22 cellular contexts compared by ENCODE assay signal in genomic region chr1:64844175-64844574, GRCh38.
"Had no signal": no experiment of that assay in that cellular context is flagged by ENCODE, and none has a peak within 500 bp of the region (broad histone marks: within the 10 kb centered on the region; RNA-seq: fewer than 3 reads in every experiment).

No MANE protein-coding gene starts in this region.

- H3K27me3 Mint-ChIP-seq: activated naive CD8-positive, alpha-beta T cell treated with anti-CD3 and anti-CD28 coated beads for 36 hours; stimulated activated naive CD8-positive, alpha-beta T cell treated with anti-CD3 and anti-CD28 coated beads, Interleukin-15, Interleukin-2, amounts not matched to agents 100 ng/mL and 50 ng/mL, for 24 hours; T-cell had no signal

- ATAC-seq: gastrocnemius medialis, left ventricle myocardium superior, T-cell, upper lobe of right lung had no signal

- H3K27ac Mint-ChIP-seq: stimulated activated naive CD8-positive, alpha-beta T cell treated with anti-CD3 and anti-CD28 coated beads, Interleukin-15, Interleukin-2, amounts not matched to agents 100 ng/mL and 50 ng/mL, for 24 hours had no signal

- H3K9me3 Mint-ChIP-seq: activated naive CD8-positive, alpha-beta T cell treated with anti-CD3 and anti-CD28 coated beads for 36 hours; stimulated activated naive CD8-positive, alpha-beta T cell treated with anti-CD3 and anti-CD28 coated beads, Interleukin-15, Interleukin-2, amounts not matched to agents 100 ng/mL and 50 ng/mL, for 24 hours; T-cell had no signal

- H3K4me3 Mint-ChIP-seq: activated naive CD8-positive, alpha-beta T cell treated with anti-CD3 and anti-CD28 coated beads for 36 hours; stimulated activated naive CD8-positive, alpha-beta T cell treated with anti-CD3 and anti-CD28 coated beads, Interleukin-15, Interleukin-2, amounts not matched to agents 100 ng/mL and 50 ng/mL, for 24 hours; T-cell had no signal

- DNase-seq: activated CD8-positive, alpha-beta memory T cell treated with anti-CD3 and anti-CD28 coated beads, Interleukin-2, amount 50 U/mL, for 48 hours; activated effector memory CD4-positive, alpha-beta T cell treated with Interleukin-2 at 50 U/mL for 16 hours; activated naive CD8-positive, alpha-beta T cell treated with anti-CD3 and anti-CD28 coated beads for 36 hours; activated T-cell treated with anti-CD3 and anti-CD28 coated beads, Interleukin-2, amount 50 U/mL, for 48 hours; central memory CD4-positive, alpha-beta T cell; colonic mucosa; dorsolateral prefrontal cortex; gastrocnemius medialis; head of caudate nucleus; hypothalamus; left ventricle myocardium superior; mammary epithelial cell; midbrain; nucleus accumbens; stimulated activated CD4-positive, alpha-beta T cell treated with anti-CD3 and anti-CD28 coated beads, Interleukin-4, amount 100 ng/mL, for 1 hour; substantia nigra; T-cell; thyroid gland; upper lobe of right lung; WERI-Rb-1 had no signal

- H3K9me3 ChIP-seq: colonic mucosa, esophagus muscularis mucosa, gastrocnemius medialis, thyroid gland, upper lobe of right lung had no signal
